11 cellular contexts compared by ENCODE assay signal in genomic region chr2:7053650-7054262, GRCh38.
DNase-seq lines count a peak whose midpoint lies in the region; ATAC-seq and TF ChIP-seq lines count a peak whose summit lies in the region.
"Had no signal": no experiment of that assay in that cellular context is flagged by ENCODE, and none has a peak within 500 bp of the region (broad histone marks: within the 10 kb centered on the region; RNA-seq: fewer than 3 reads in every experiment).

No MANE protein-coding gene starts in this region.

- POLR2A ChIA-PET in CD8-positive, alpha-beta T cell (lab: Charles Lee): no interaction called here

- no peak overlapping the region for H2BK20ac ChIP-seq in H9 (ENCODE audit: low read depth, low read length, poor library complexity, severe bottlenecking)

- H2BK12ac ChIP-seq in H9 (ENCODE audit: insufficient read length, low read depth, low read length): no peak overlapping the region

- H3K27ac ChIP-seq in H9 (ENCODE audit: insufficient read length, low read depth, low read length) (no peak overlapping the region), WERI-Rb-1 (no peak overlapping the region)
- H3K27ac ChIP-seq in CD8-positive, alpha-beta T cell (ENCODE audit: low read depth, low read length): no peak overlapping the region
- H3K27ac ChIP-seq: ovary had no signal

- no peak overlapping the region for H2AK5ac ChIP-seq in H9 (ENCODE audit: insufficient read length, low read length)

- no peak overlapping the region for H3T11ph ChIP-seq in H9 (ENCODE audit: low read length)

- no peak overlapping the region for H3K27ac Mint-ChIP-seq in H9
- peak overlapping the region; percentile 22 for H3K27ac Mint-ChIP-seq in progenitor cell of endocrine pancreas
- no peak overlapping the region for H3K27ac Mint-ChIP-seq in chondrocyte (ENCODE audit: unreplicated experiment)
- H3K27ac Mint-ChIP-seq in activated naive CD4-positive, alpha-beta T cell treated with anti-CD3 and anti-CD28 coated beads, Interleukin-2, amount 10 ng/mL, durations not matched to agents 7 days and 5 days: no peak overlapping the region
- H3K27ac Mint-ChIP-seq in CD8-positive, alpha-beta T cell: no peak overlapping the region
- H3K27ac Mint-ChIP-seq: memory B cell had no signal

- intact Hi-C loops in CD8-positive, alpha-beta T cell (cut with DNase I, micrococcal nuclease): no loop called here

- H3K4me1 ChIP-seq in H9 (ENCODE audit: insufficient read depth, low read length): peaks cover 2% of the 10 kb centered on the region; the same call in 1 of the 2 replicates
- peaks cover 34% of the 10 kb centered on the region for H3K4me1 ChIP-seq in CD8-positive, alpha-beta T cell (ENCODE audit: insufficient read depth, low read length)

- H2AFZ ChIP-seq in H9 (ENCODE audit: low read length): no peak overlapping the region

- no peaks in the 10 kb centered on the region; the same call in 1 of the 2 replicates for H3K27me3 Mint-ChIP-seq in H9 (ENCODE audit: low read depth)
- H3K27me3 Mint-ChIP-seq in progenitor cell of endocrine pancreas: no peaks in the 10 kb centered on the region
- peaks cover 7% of the 10 kb centered on the region for H3K27me3 Mint-ChIP-seq in chondrocyte (ENCODE audit: low read depth)
- no peaks in the 10 kb centered on the region for H3K27me3 Mint-ChIP-seq in activated naive CD4-positive, alpha-beta T cell treated with anti-CD3 and anti-CD28 coated beads, Interleukin-2, amount 10 ng/mL, durations not matched to agents 7 days and 5 days
- H3K27me3 Mint-ChIP-seq in CD8-positive, alpha-beta T cell (ENCODE audit: low read depth): no peaks in the 10 kb centered on the region

- H4K8ac ChIP-seq in H9 (replicated peaks; ENCODE audit: insufficient read length, low read depth, low read length): no peak overlapping the region

- no peaks in the 10 kb centered on the region for H3K79me1 ChIP-seq in H9 (ENCODE audit: insufficient read depth, low read depth, low read length, poor library complexity, severe bottlenecking)

- no peak overlapping the region for H3K23ac ChIP-seq in H9 (ENCODE audit: insufficient read length, low read depth, low read length)

- no peak overlapping the region for H3K9ac ChIP-seq in H9 (ENCODE audit: extremely low read depth, insufficient read length, low read length)

- peaks cover 4 to 8% of the 10 kb centered on the region in 2 experiments; a peak in 2 of 5 replicates for H3K9me3 Mint-ChIP-seq in H9
- H3K9me3 Mint-ChIP-seq in progenitor cell of endocrine pancreas (ENCODE audit: low read depth): no peaks in the 10 kb centered on the region
- no peaks in the 10 kb centered on the region for H3K9me3 Mint-ChIP-seq in chondrocyte (ENCODE audit: low read depth)
- H3K9me3 Mint-ChIP-seq in activated naive CD4-positive, alpha-beta T cell treated with anti-CD3 and anti-CD28 coated beads, Interleukin-2, amount 10 ng/mL, durations not matched to agents 7 days and 5 days: no peaks in the 10 kb centered on the region
- no peaks in the 10 kb centered on the region for H3K9me3 Mint-ChIP-seq in CD8-positive, alpha-beta T cell

- H2BK5ac ChIP-seq in H9 (ENCODE audit: insufficient read length, low read length): no peak overlapping the region

- H3K27me3 ChIP-seq in H9 (ENCODE audit: insufficient read depth, low read length) (no peaks in the 10 kb centered on the region), WERI-Rb-1 (ENCODE audit: insufficient read depth, low read depth, severe bottlenecking) (no peaks in the 10 kb centered on the region)
- no peaks in the 10 kb centered on the region for H3K27me3 ChIP-seq in CD8-positive, alpha-beta T cell (ENCODE audit: insufficient read depth, low read length)
- H3K27me3 ChIP-seq: ovary had no signal

- H3K4me3 ChIP-seq in WERI-Rb-1 (ENCODE audit: low read depth, low read length): no peak overlapping the region
- no peak overlapping the region for H3K4me3 ChIP-seq in CD8-positive, alpha-beta T cell (ENCODE audit: low read depth, low read length)
- H3K4me3 ChIP-seq: ovary had no signal

- H4K5ac ChIP-seq in H9 (ENCODE audit: insufficient read length, low read depth, low read length): no peak overlapping the region

- CTCF ChIA-PET in activated naive CD4-positive, alpha-beta T cell treated with anti-CD3 and anti-CD28 coated beads, Interleukin-2, amount 10 ng/mL, durations not matched to agents 7 days and 5 days (lab: Charles Lee): interaction anchor here (1.9 kb wide), 1 partner anchor 10 kb away, joined by 13 read pairs; no protein-coding TSS in a partner anchor
- CTCF ChIA-PET in CD8-positive, alpha-beta T cell (lab: Charles Lee): interaction anchor here (0.8 to 4.1 kb wide), 5 partner anchors 10 to 156 kb away, joined by 3 to 35 read pairs (median 3); no protein-coding TSS in a partner anchor

- no peaks in the 10 kb centered on the region for H3K23me2 ChIP-seq in H9 (ENCODE audit: insufficient read length, low read depth, low read length, poor library complexity, severe bottlenecking)

- no peak for DNase-seq in H9
- DNase-seq in NCI-H2081 treated with DMSO at 0.1 percent for 48 hours (lab: John Stamatoyannopoulos, UW): peak; percentile 80
- peak; percentile 73 for DNase-seq in WERI-Rb-1
- DNase-seq in progenitor cell of endocrine pancreas (ENCODE audit: low spot score, unreplicated experiment): no peak
- no peak for DNase-seq in chondrocyte (ENCODE audit: low spot score)
- no peak for DNase-seq in activated naive CD4-positive, alpha-beta T cell treated with anti-CD3 and anti-CD28 coated beads, Interleukin-2, amount 10 ng/mL, durations not matched to agents 7 days and 5 days
- DNase-seq in COLO829 (ENCODE audit: low spot score): no peak
- DNase-seq in CD8-positive, alpha-beta T cell: no peak
- DNase-seq: Karpas-422 had no signal

- no peaks in the 10 kb centered on the region; the same call in 1 of the 2 replicates for H3K36me3 ChIP-seq in WERI-Rb-1
- H3K36me3 ChIP-seq in CD8-positive, alpha-beta T cell (ENCODE audit: insufficient read depth, low read length): no peaks in the 10 kb centered on the region
- H3K36me3 ChIP-seq: ovary had no signal

- peak overlapping the region; percentile 61; the same call in 1 of the 2 replicates for H3K14ac ChIP-seq in H9 (ENCODE audit: insufficient read depth, low read length)

- ATAC-seq in CD8-positive, alpha-beta T cell: no peak

- no peak overlapping the region for H3K4ac ChIP-seq in H9 (ENCODE audit: low read depth, low read length)

- no peaks in the 10 kb centered on the region for H3K79me2 ChIP-seq in H9 (ENCODE audit: insufficient read depth, low read length)

- H4K91ac ChIP-seq in H9 (ENCODE audit: insufficient read length, low read depth, low read length): no peak overlapping the region

- no peak overlapping the region for H2BK15ac ChIP-seq in H9 (ENCODE audit: low read depth, low read length)

- H3K4me3 Mint-ChIP-seq in H9 (no peak overlapping the region), progenitor cell of endocrine pancreas (ENCODE audit: low read depth) (no peak overlapping the region), chondrocyte (ENCODE audit: unreplicated experiment) (no peak overlapping the region)
- no peak overlapping the region for H3K4me3 Mint-ChIP-seq in activated naive CD4-positive, alpha-beta T cell treated with anti-CD3 and anti-CD28 coated beads, Interleukin-2, amount 10 ng/mL, durations not matched to agents 7 days and 5 days
- H3K4me3 Mint-ChIP-seq in CD8-positive, alpha-beta T cell: no peak overlapping the region
- H3K4me3 Mint-ChIP-seq: memory B cell had no signal

- no peaks in the 10 kb centered on the region for H3K9me3 ChIP-seq in H9 (ENCODE audit: control insufficient read depth, low read depth, low read length)
- H3K9me3 ChIP-seq in WERI-Rb-1 (ENCODE audit: severe bottlenecking): no peaks in the 10 kb centered on the region
- no peaks in the 10 kb centered on the region for H3K9me3 ChIP-seq in CD8-positive, alpha-beta T cell (ENCODE audit: low read length)
- H3K9me3 ChIP-seq: ovary had no signal

- H3K56ac ChIP-seq in H9 (ENCODE audit: insufficient read length, low read depth, low read length): no peak overlapping the region

- H3K4me2 ChIP-seq in H9 (ENCODE audit: insufficient read depth, insufficient read length, low read length): no peak overlapping the region

- H3K36me3 Mint-ChIP-seq in H9 (ENCODE audit: insufficient read depth in 1 of 3, low read depth in 3 of 3): peaks cover 0 to 7% (median 6%) of the 10 kb centered on the region in 3 experiments; a peak in 5 of 7 replicates
- H3K36me3 Mint-ChIP-seq in progenitor cell of endocrine pancreas (ENCODE audit: insufficient read depth): peaks cover 2% of the 10 kb centered on the region
- H3K36me3 Mint-ChIP-seq in chondrocyte (ENCODE audit: low read depth): peaks cover 2% of the 10 kb centered on the region
- H3K36me3 Mint-ChIP-seq in activated naive CD4-positive, alpha-beta T cell treated with anti-CD3 and anti-CD28 coated beads, Interleukin-2, amount 10 ng/mL, durations not matched to agents 7 days and 5 days: peaks cover 16% of the 10 kb centered on the region
- H3K36me3 Mint-ChIP-seq in CD8-positive, alpha-beta T cell: peaks cover 7% of the 10 kb centered on the region
- H3K36me3 Mint-ChIP-seq: memory B cell had no signal

- no peak overlapping the region for H3K18ac ChIP-seq in H9 (ENCODE audit: insufficient read length, low read depth, low read length)

- no CpG with 5 or more reads among the region's 6 CpGs for WGBS in H9 (ENCODE audit: extremely low coverage, insufficient read length, low lambda C conversion rate)

- TF ChIP-seq CTCF in H9 (conservative IDR thresholded peaks at IDR 0.05) (no peak), WERI-Rb-1 (IDR thresholded peaks at IDR 0.05; ENCODE audit: low read depth, low read length) (no peak), progenitor cell of endocrine pancreas (IDR thresholded peaks at IDR 0.05; ENCODE audit: unreplicated experiment) (no peak), chondrocyte (IDR thresholded peaks at IDR 0.05) (no peak)
- no peak for TF ChIP-seq CTCF in CD8-positive, alpha-beta T cell (IDR thresholded peaks at IDR 0.05)

- H4K20me1 ChIP-seq in H9 (ENCODE audit: control insufficient read depth, insufficient read depth, insufficient read length): no peaks in the 10 kb centered on the region

- H3K4me1 Mint-ChIP-seq in H9: peaks cover 14 to 16% of the 10 kb centered on the region in 2 experiments
- peaks cover 5% of the 10 kb centered on the region for H3K4me1 Mint-ChIP-seq in progenitor cell of endocrine pancreas (ENCODE audit: low read depth)
- H3K4me1 Mint-ChIP-seq in chondrocyte (ENCODE audit: low read depth): peaks cover 6% of the 10 kb centered on the region
- peaks cover 21% of the 10 kb centered on the region for H3K4me1 Mint-ChIP-seq in activated naive CD4-positive, alpha-beta T cell treated with anti-CD3 and anti-CD28 coated beads, Interleukin-2, amount 10 ng/mL, durations not matched to agents 7 days and 5 days
- peaks cover 8% of the 10 kb centered on the region for H3K4me1 Mint-ChIP-seq in CD8-positive, alpha-beta T cell (ENCODE audit: low read depth)

- H2BK120ac ChIP-seq in H9 (ENCODE audit: low read depth, low read length, poor library complexity, severe bottlenecking): no peak overlapping the region

Comparison
In these comparisons a context has a peak if more than half of its experiments do, and no peak if none do; other contexts are left out.
1. DNase-seq: peak in NCI-H2081 treated with DMSO at 0.1 percent for 48 hours (single experiment) and WERI-Rb-1 (single experiment); none in H9 (single experiment), progenitor cell of endocrine pancreas (single experiment), chondrocyte (single experiment), activated naive CD4-positive, alpha-beta T cell treated with anti-CD3 and anti-CD28 coated beads, Interleukin-2, amount 10 ng/mL, durations not matched to agents 7 days and 5 days (single experiment), COLO829 (single experiment) and CD8-positive, alpha-beta T cell (0 of 7).